Comparison of ENCODE assay signal across 5 cellular contexts in the genomic region with DNA sequence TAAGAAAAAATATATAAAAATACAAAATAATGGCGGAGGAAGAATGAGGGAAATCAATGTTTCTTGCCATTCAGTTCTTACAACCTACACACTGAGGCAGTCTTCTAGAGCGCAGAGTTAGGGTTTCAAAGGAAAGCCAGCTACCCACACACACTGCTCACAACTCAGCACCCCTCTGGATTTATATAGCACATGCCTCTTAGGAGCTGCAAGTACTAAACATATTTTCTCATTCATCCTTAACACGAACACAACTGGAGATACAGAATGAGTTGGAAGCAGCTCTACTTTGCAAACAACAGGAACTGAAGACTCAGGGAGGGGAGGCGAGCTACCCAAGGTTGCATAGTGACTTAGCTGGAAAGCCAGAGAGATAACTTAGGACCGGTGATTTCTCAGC.
"Had no signal": no experiment of that assay in that cellular context is flagged by ENCODE, and none has a peak within 500 bp of the region (broad histone marks: within the 10 kb centered on the region; RNA-seq: fewer than 3 reads in every experiment).

No MANE protein-coding gene starts in this region.

- FAIRE-seq: HepG2, HTR-8/SVneo, K562 had no signal

- DNase-seq: IMR-90, KBM-7 had no signal
